In the genomic region with DNA sequence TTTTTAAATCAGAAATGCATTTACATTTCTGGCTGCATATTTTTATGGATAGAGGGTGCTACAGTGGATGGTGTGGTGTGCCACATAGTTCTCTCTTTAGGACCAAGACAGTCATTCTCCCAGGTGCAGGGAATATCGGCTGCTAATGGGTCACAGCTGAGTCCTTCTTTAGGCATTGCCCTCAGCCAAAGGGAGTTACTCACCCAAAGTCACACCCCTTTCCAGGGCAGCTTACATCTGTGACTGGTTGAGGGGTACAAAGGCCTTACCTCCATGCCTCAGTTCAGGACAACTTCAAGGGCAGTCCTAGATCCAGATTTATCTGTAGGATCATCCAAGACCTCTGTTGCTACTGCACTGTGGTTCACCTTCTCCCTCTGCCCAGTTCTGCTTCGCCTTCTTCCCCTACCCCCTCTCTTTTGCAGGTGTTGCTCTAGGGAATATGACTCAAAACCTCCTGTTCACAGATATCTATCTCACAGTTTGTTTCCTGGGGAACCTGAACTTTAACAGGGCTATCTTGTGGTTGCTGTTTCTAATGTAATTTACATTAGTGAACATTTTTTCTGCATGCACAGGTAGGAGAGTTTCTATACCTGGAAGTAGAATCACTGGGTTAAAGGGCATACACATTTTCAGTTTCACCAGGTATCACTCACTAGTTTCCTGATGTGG, we compare ENCODE assay signal across 21 cellular contexts.
"Had no signal": no experiment of that assay in that cellular context is flagged by ENCODE, and none has a peak within 500 bp of the region (broad histone marks: within the 10 kb centered on the region; RNA-seq: fewer than 3 reads in every experiment).

No MANE protein-coding gene starts in this region.

- ATAC-seq: activated CD8-positive, alpha-beta memory T cell treated with anti-CD3 and anti-CD28 coated beads, Interleukin-2, amount 10 ng/mL, durations not matched to agents 7 days and 5 days; left lung; right cardiac atrium had no signal

- H3K4me1 ChIP-seq: left lung, tibial nerve, vagina had no signal

- H3K9me3 ChIP-seq: left lung, vagina had no signal

- H3K27me3 ChIP-seq: cardiac muscle cell, left lung, tibial nerve, vagina had no signal

- H3K27ac ChIP-seq: cardiac muscle cell, left lung, tibial nerve, vagina had no signal

- H3K36me3 Mint-ChIP-seq: activated CD8-positive, alpha-beta memory T cell treated with anti-CD3 and anti-CD28 coated beads, Interleukin-2, amount 10 ng/mL, durations not matched to agents 7 days and 5 days; activated naive CD8-positive, alpha-beta T cell had no signal

- H3K9me3 Mint-ChIP-seq: activated CD4-positive, alpha-beta memory T cell treated with anti-CD3 and anti-CD28 coated beads, Interleukin-2, amount 10 ng/mL, durations not matched to agents 7 days and 5 days; stimulated activated naive CD8-positive, alpha-beta T cell treated with anti-CD3 and anti-CD28 coated beads, Interleukin-15, Interleukin-2, amounts not matched to agents 100 ng/mL and 50 ng/mL, for 24 hours had no signal

- H3K4me3 ChIP-seq: cardiac muscle cell, left lung, tibial nerve, vagina had no signal

- H3K27me3 Mint-ChIP-seq: activated CD4-positive, alpha-beta memory T cell treated with anti-CD3 and anti-CD28 coated beads, Interleukin-2, amount 10 ng/mL, durations not matched to agents 7 days and 5 days; activated CD8-positive, alpha-beta memory T cell treated with anti-CD3 and anti-CD28 coated beads, Interleukin-2, amount 10 ng/mL, durations not matched to agents 7 days and 5 days had no signal

- H3K36me3 ChIP-seq: cardiac muscle cell, left lung, tibial nerve, vagina had no signal

- DNase-seq: activated CD4-positive, alpha-beta memory T cell treated with anti-CD3 and anti-CD28 coated beads, Interleukin-2, amount 10 ng/mL, durations not matched to agents 7 days and 5 days; activated CD4-positive, alpha-beta T cell treated with anti-CD3 and anti-CD28 coated beads for 48 hours; activated CD4-positive, CD25-positive, alpha-beta regulatory T cell; activated CD8-positive, alpha-beta memory T cell treated with anti-CD3 and anti-CD28 coated beads, Interleukin-2, amount 10 ng/mL, durations not matched to agents 7 days and 5 days; dermis blood vessel endothelial cell; effector memory CD4-positive, alpha-beta T cell; foreskin fibroblast; hypothalamus; kidney; left lung; nephron progenitor cell; occipital lobe; posterior cingulate gyrus; right cardiac atrium; T1000 had no signal

- H3K4me3 Mint-ChIP-seq: activated CD4-positive, alpha-beta memory T cell treated with anti-CD3 and anti-CD28 coated beads, Interleukin-2, amount 10 ng/mL, durations not matched to agents 7 days and 5 days; activated CD8-positive, alpha-beta memory T cell treated with anti-CD3 and anti-CD28 coated beads, Interleukin-2, amount 10 ng/mL, durations not matched to agents 7 days and 5 days; activated naive CD8-positive, alpha-beta T cell; nephron progenitor cell; stimulated activated naive CD8-positive, alpha-beta T cell treated with anti-CD3 and anti-CD28 coated beads, Interleukin-15, Interleukin-2, amounts not matched to agents 100 ng/mL and 50 ng/mL, for 24 hours had no signal

- H3K27ac Mint-ChIP-seq: activated CD4-positive, alpha-beta memory T cell treated with anti-CD3 and anti-CD28 coated beads, Interleukin-2, amount 10 ng/mL, durations not matched to agents 7 days and 5 days; activated CD8-positive, alpha-beta memory T cell treated with anti-CD3 and anti-CD28 coated beads, Interleukin-2, amount 10 ng/mL, durations not matched to agents 7 days and 5 days; activated naive CD8-positive, alpha-beta T cell; nephron progenitor cell; stimulated activated naive CD8-positive, alpha-beta T cell treated with anti-CD3 and anti-CD28 coated beads, Interleukin-15, Interleukin-2, amounts not matched to agents 100 ng/mL and 50 ng/mL, for 24 hours had no signal

- FAIRE-seq: endothelial cell of umbilical vein, kidney had no signal

- H3K4me1 Mint-ChIP-seq: activated CD4-positive, alpha-beta memory T cell treated with anti-CD3 and anti-CD28 coated beads, Interleukin-2, amount 10 ng/mL, durations not matched to agents 7 days and 5 days; activated CD8-positive, alpha-beta memory T cell treated with anti-CD3 and anti-CD28 coated beads, Interleukin-2, amount 10 ng/mL, durations not matched to agents 7 days and 5 days; nephron progenitor cell had no signal
